In the genomic region with DNA sequence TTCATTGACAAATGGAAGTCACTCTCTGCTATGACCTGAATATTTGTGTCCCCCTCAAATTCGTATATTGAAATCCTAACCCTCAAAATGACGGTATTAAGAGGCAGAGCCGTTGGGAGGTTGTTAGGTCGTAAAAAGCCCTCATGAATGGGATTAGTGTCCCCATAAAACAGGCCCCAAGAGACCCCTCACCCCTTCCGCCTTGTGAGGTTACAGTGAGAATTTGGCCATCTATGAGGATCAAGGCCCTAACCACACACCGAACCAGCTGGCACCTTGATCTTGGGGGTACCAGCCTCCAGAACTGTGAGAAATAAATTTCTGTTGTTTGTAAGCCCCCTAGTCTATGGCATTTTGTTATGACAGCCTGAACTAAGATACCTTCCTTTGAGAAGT, we compare ENCODE assay signal across 19 cellular contexts. TPM values are rescaled to one million over a fixed set of nuclear protein-coding genes. Genes with fewer than 3 reads are reported as not detected.
DNase-seq lines count a peak whose midpoint lies in the region; ATAC-seq and TF ChIP-seq lines count a peak whose summit lies in the region.
"Had no signal": no experiment of that assay in that cellular context is flagged by ENCODE, and none has a peak within 500 bp of the region (broad histone marks: within the 10 kb centered on the region; RNA-seq: fewer than 3 reads in every experiment).

No MANE protein-coding gene starts in this region.

- no peak for DNase-seq in Panc1 (ENCODE audit: low read depth, low spot score)
- peak; percentile 90 for DNase-seq in esophagus muscularis mucosa (ENCODE audit: extremely low spot score)
- no peak for DNase-seq in kidney tubule cell (ENCODE audit: low spot score)
- no peak for DNase-seq in activated naive CD8-positive, alpha-beta T cell treated with anti-CD3 and anti-CD28 coated beads for 36 hours
- DNase-seq: activated CD4-positive, alpha-beta T cell treated with anti-CD3 and anti-CD28 coated beads for 48 hours; activated naive CD4-positive, alpha-beta T cell treated with Interleukin-2 at 50 U/mL for 16 hours; effector CD4-positive, alpha-beta T cell; H9; left lung; naive thymus-derived CD4-positive, alpha-beta T cell; NCI-H1105 treated with DMSO at 0.1 percent for 48 hours; SHP77; stimulated activated CD4-positive, alpha-beta T cell treated with anti-CD3 and anti-CD28 coated beads, Interleukin-4, amount 100 ng/mL, for 24 hours; upper lobe of right lung had no signal

- peaks cover 10% of the 10 kb centered on the region for H3K27me3 Mint-ChIP-seq in activated naive CD8-positive, alpha-beta T cell treated with anti-CD3 and anti-CD28 coated beads for 36 hours
- H3K27me3 Mint-ChIP-seq: IgD-negative memory B cell had no signal

- no peaks in the 10 kb centered on the region for H4K20me1 ChIP-seq in BLaER1 treated with 17β-estradiol and CSF1 and Interleukin-3, amounts not matched to agents 10 nM and 100 nM

- peaks cover 13 to 46% (median 22%) of the 10 kb centered on the region in 10 experiments for H3K4me1 ChIP-seq in BLaER1 treated with 17β-estradiol and CSF1 and Interleukin-3, amounts not matched to agents 10 nM and 100 nM
- peaks cover 17% of the 10 kb centered on the region for H3K4me1 ChIP-seq in Panc1 (ENCODE audit: control insufficient read depth, insufficient read depth, low read length)
- H3K4me1 ChIP-seq in esophagus muscularis mucosa, result peaks cover 3 to 10% (median 9%) of the 10 kb centered on the region in 4 donors
- no peaks in the 10 kb centered on the region for H3K4me1 ChIP-seq in rectal smooth muscle tissue (ENCODE audit: control insufficient read depth, insufficient read depth, low read length)
- H3K4me1 ChIP-seq: upper lobe of right lung had no signal

- H3K4me3 ChIP-seq in BLaER1 treated with 17β-estradiol and CSF1 and Interleukin-3, amounts not matched to agents 10 nM and 100 nM, result no peak overlapping the region
- H3K4me3 ChIP-seq in Panc1 (ENCODE audit: low read depth in 2 of 2, low read length in 2 of 2) (no peak overlapping the region), esophagus muscularis mucosa (no peak overlapping the region), rectal smooth muscle tissue (ENCODE audit: low read length) (no peak overlapping the region)
- H3K4me3 ChIP-seq: left lung, upper lobe of right lung had no signal

- peak overlapping the region; percentile 37 to 88 (median 76); a peak in 21 of 22 replicates for H3K4me2 ChIP-seq in BLaER1 treated with 17β-estradiol and CSF1 and Interleukin-3, amounts not matched to agents 10 nM and 100 nM

- no peaks in the 10 kb centered on the region for H3K27me3 ChIP-seq in BLaER1 treated with 17β-estradiol and CSF1 and Interleukin-3, amounts not matched to agents 10 nM and 100 nM
- H3K27me3 ChIP-seq in Panc1 (ENCODE audit: control insufficient read depth, insufficient read depth, low read length) (no peaks in the 10 kb centered on the region), esophagus muscularis mucosa (no peaks in the 10 kb centered on the region), rectal smooth muscle tissue (ENCODE audit: control insufficient read depth, insufficient read depth, low read length) (no peaks in the 10 kb centered on the region)
- H3K27me3 ChIP-seq: left lung, upper lobe of right lung had no signal

- POLR2A ChIA-PET in Panc1 (lab: Charles Lee), result interaction anchor here (0.6 kb wide), 1 partner anchor 432 kb away, joined by 3 read pairs; no protein-coding TSS in a partner anchor

- H3K9me3 Mint-ChIP-seq in activated naive CD8-positive, alpha-beta T cell treated with anti-CD3 and anti-CD28 coated beads for 36 hours, result no peaks in the 10 kb centered on the region
- H3K9me3 Mint-ChIP-seq: IgD-negative memory B cell; naive thymus-derived CD4-positive, alpha-beta T cell had no signal

- no TSS peak for BruUV-seq in Panc1 (replicated peaks; lab: Mats Ljungman, UMichigan)

- no peak overlapping the region for H3K4me3 Mint-ChIP-seq in activated naive CD8-positive, alpha-beta T cell treated with anti-CD3 and anti-CD28 coated beads for 36 hours
- H3K4me3 Mint-ChIP-seq: H9; IgD-negative memory B cell; naive thymus-derived CD4-positive, alpha-beta T cell had no signal

- ATAC-seq in Panc1 (no peak), HG03159 (IDR thresholded peaks at IDR 0.05; ENCODE audit: unreplicated experiment) (no peak), GM19035 (IDR thresholded peaks at IDR 0.05; ENCODE audit: unreplicated experiment) (no peak)

- WGBS in esophagus muscularis mucosa, result 91% methylated on average over 6 of the region's 6 CpGs

- no peaks in the 10 kb centered on the region for H3K36me3 Mint-ChIP-seq in activated naive CD8-positive, alpha-beta T cell treated with anti-CD3 and anti-CD28 coated beads for 36 hours
- H3K36me3 Mint-ChIP-seq: IgD-negative memory B cell; naive thymus-derived CD4-positive, alpha-beta T cell had no signal

- TF ChIP-seq CTCF in Panc1 (IDR thresholded peaks at IDR 0.05), result no peak
- TF ChIP-seq CTCF in esophagus muscularis mucosa (IDR thresholded peaks at IDR 0.05), result no peak

- H3K27ac ChIP-seq in BLaER1 treated with 17β-estradiol and CSF1 and Interleukin-3, amounts not matched to agents 10 nM and 100 nM, result peak overlapping the region in 9 of 11 experiments; percentile 25 to 80 (median 71); a peak in 16 of 22 replicates
- H3K27ac ChIP-seq in Panc1 (ENCODE audit: low read length) (peak overlapping the region; percentile 58; the same call in 1 of the 2 replicates), esophagus muscularis mucosa (replicated peaks in 1 of 4) (peak overlapping the region in 1 of 4 donors; percentile 7), rectal smooth muscle tissue (ENCODE audit: low read depth, low read length) (peak overlapping the region; percentile 12)
- H3K27ac ChIP-seq: upper lobe of right lung had no signal

- in situ Hi-C loops in Panc1 (cut with HindIII; ENCODE audit: low pct_unique_long_range_greater_than_20kb, low sequenced_read_pairs), result no loop called here

- H3K9me3 ChIP-seq in BLaER1 treated with 17β-estradiol and CSF1 and Interleukin-3, amounts not matched to agents 10 nM and 100 nM (replicated peaks in 1 of 11), result peaks cover 4 to 21% (median 13%) of the 10 kb centered on the region in 11 experiments; a peak in 16 of 22 replicates
- no peaks in the 10 kb centered on the region for H3K9me3 ChIP-seq in Panc1 (ENCODE audit: control insufficient read depth, insufficient read depth, low read depth, low read length)
- no peaks in the 10 kb centered on the region for H3K9me3 ChIP-seq in esophagus muscularis mucosa
- H3K9me3 ChIP-seq: left lung, upper lobe of right lung had no signal

- H3K4me1 Mint-ChIP-seq in activated naive CD8-positive, alpha-beta T cell treated with anti-CD3 and anti-CD28 coated beads for 36 hours, result peaks cover 1% of the 10 kb centered on the region

- H3K9ac ChIP-seq in BLaER1 treated with 17β-estradiol and CSF1 and Interleukin-3, amounts not matched to agents 10 nM and 100 nM, result peak overlapping the region in 9 of 11 experiments; percentile 27 to 58 (median 54); a peak in 15 of 22 replicates
- H3K9ac ChIP-seq in rectal smooth muscle tissue (ENCODE audit: low read length), result no peak overlapping the region

- H3K36me3 ChIP-seq in BLaER1 treated with 17β-estradiol and CSF1 and Interleukin-3, amounts not matched to agents 10 nM and 100 nM, result no peaks in the 10 kb centered on the region
- H3K36me3 ChIP-seq in Panc1 (ENCODE audit: control insufficient read depth, insufficient read depth, low read length), result no peaks in the 10 kb centered on the region
- H3K36me3 ChIP-seq in esophagus muscularis mucosa, result no peaks in the 10 kb centered on the region
- H3K36me3 ChIP-seq in rectal smooth muscle tissue (ENCODE audit: control insufficient read depth, insufficient read depth, low read length), result no peaks in the 10 kb centered on the region
- H3K36me3 ChIP-seq: left lung, upper lobe of right lung had no signal

- CTCF ChIA-PET in Panc1 (lab: Charles Lee), result interaction anchor here (0.6 to 0.8 kb wide), 4 partner anchors 10 to 1193 kb away, joined by 3 read pairs; a partner anchor contains a TSS

- no peak for TF ChIP-seq EP300 in esophagus muscularis mucosa (IDR thresholded peaks at IDR 0.05)

- intact Hi-C loops in Panc1 (cut with micrococcal nuclease; ENCODE audit: unreplicated experiment) (loop anchor here (1.0 to 10.0 kb wide), 4 partner anchors 153 to 676 kb away; no protein-coding TSS in a partner anchor), esophagus muscularis mucosa (cut with DNase I) (loop anchor here (5.0 kb wide), 2 partner anchors 418 to 683 kb away; no protein-coding TSS in a partner anchor)

- H3K27ac Mint-ChIP-seq in activated naive CD8-positive, alpha-beta T cell treated with anti-CD3 and anti-CD28 coated beads for 36 hours, result no peak overlapping the region
- H3K27ac Mint-ChIP-seq: IgD-negative memory B cell had no signal

- no peak for TF ChIP-seq POLR2A in esophagus muscularis mucosa (IDR thresholded peaks at IDR 0.05; ENCODE audit: low read depth)

RNA-seq across cellular contexts. Expression of a gene that starts 52.5 kb away (rescaled TPM):
- total RNA-seq in Panc1 (2021; ENCODE audit: unreplicated experiment), result not detected
- not detected for polyA plus RNA-seq in Panc1 (2012; ENCODE audit: insufficient read length)
- under 1 TPM in 1 of 4 donors, not detected in 3; 0.50 TPM for total RNA-seq in esophagus muscularis mucosa
- not detected for total RNA-seq in activated naive CD8-positive, alpha-beta T cell treated with anti-CD3 and anti-CD28 coated beads for 36 hours
- total RNA-seq: H9 had no signal
- polyA plus RNA-seq: IgD-negative memory B cell; naive thymus-derived CD4-positive, alpha-beta T cell had no signal
